In the genomic region with DNA sequence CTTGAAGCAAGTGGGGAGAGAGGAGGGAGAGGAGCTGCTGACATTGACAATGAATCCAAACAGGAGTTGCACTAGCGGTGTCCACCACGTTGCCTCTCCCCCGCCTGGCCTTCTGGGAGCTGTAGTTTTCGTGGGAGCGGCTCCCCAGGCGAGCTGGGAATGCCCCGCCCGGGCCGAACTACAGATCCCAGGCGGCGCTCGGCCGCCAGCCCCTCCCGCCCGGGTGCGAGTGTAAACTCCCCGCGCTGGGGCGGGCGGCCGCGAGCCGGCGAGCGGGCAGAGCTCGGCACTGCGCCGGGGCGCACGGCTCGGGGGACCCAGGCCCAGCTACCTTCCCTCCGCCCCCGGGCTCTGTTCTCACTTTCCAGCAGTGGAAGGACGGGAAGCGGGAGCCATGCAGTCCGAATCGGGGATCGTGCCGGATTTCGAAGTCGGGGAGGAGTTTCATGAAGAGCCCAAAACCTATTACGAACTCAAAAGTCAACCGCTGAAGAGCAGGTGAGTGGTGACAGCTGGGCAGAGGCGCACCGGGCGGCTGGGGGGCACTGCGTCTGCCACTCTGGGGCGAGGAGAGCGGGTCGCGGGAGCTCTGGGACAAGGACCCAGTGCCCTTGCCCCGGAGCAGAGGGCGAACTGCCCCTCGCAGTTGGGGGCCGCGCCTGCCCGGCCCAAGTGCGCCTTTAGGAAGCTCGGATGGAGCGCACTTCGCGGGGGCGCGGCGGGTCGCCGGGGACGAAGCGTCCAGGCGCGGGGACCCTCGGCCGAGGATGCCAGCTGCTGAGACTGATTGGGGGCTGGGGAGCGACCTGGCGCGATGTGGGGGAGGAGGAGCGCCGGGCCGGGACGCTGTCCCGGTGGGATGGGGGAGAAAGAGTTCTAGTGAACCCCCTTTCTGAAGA, we compare ENCODE assay signal across 8 cellular contexts. TPM values are rescaled to one million over a fixed set of nuclear protein-coding genes. Genes with fewer than 3 reads are reported as not detected.
DNase-seq lines count a peak whose midpoint lies in the region; TF ChIP-seq lines count a peak whose summit lies in the region.

A gene with protein sequence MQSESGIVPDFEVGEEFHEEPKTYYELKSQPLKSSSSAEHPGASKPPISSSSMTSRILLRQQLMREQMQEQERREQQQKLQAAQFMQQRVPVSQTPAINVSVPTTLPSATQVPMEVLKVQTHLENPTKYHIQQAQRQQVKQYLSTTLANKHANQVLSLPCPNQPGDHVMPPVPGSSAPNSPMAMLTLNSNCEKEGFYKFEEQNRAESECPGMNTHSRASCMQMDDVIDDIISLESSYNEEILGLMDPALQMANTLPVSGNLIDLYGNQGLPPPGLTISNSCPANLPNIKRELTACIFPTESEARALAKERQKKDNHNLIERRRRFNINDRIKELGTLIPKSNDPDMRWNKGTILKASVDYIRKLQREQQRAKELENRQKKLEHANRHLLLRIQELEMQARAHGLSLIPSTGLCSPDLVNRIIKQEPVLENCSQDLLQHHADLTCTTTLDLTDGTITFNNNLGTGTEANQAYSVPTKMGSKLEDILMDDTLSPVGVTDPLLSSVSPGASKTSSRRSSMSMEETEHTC (plus strand): TSS at position 261 of the 899 bp plus-strand sequence. CDS start 134 bp downstream, at position 395.

- H3K4me3 ChIP-seq in GM12865 (ENCODE audit: low read depth, low read length) (peak within 1 kb of the TSS; percentile 85), skeletal muscle cell (ENCODE audit: low read depth, low read length) (peak within 1 kb of the TSS; percentile 63)

- H3K27ac ChIP-seq in caudate nucleus (ENCODE audit: low read depth, low read length), result peak within 1 kb of the TSS; percentile 34

- in situ Hi-C loops in KBM-7 (cut with MboI; ENCODE audit: low pct_unique_long_range_greater_than_20kb, low sequenced_read_pairs), result no loop called here

- peak; percentile 88 for DNase-seq in GM12865 (ENCODE audit: low read depth)
- peak; percentile 65 for DNase-seq in H4 (ENCODE audit: low spot score)
- peak; percentile 90 for DNase-seq in KBM-7
- peak; percentile 94 for DNase-seq in RPMI8226
- DNase-seq in caudate nucleus (lab: John Stamatoyannopoulos, UW), result peak; percentile 9 to 97 (median 90)
- peak; percentile 95 for DNase-seq in iPS-NIHi7 (ENCODE audit: extremely low spot score)
- peak; percentile 64 for DNase-seq in skeletal muscle cell (ENCODE audit: low read depth)
- DNase-seq in activated naive CD4-positive, alpha-beta T cell treated with anti-CD3 and anti-CD28 coated beads, Interleukin-2, amount 50 U/mL, for 16 hours, result no peak

- TF ChIP-seq CTCF in GM12865 (IDR thresholded peaks at IDR 0.05; ENCODE audit: insufficient read depth, low read depth, low read length, missing control alignments), result no peak

RNA-seq across cellular contexts. Expression of the gene that starts here (rescaled TPM):
- total RNA-seq in H4 (2014; rRNA removed; shearing (Covaris generic)), result 5.1 and 5.8 TPM in 2 replicates
